In genomic region chr3:70747847-70748246, GRCh38 we compare ENCODE assay signal across 1 cellular context.
TF ChIP-seq lines count a peak whose summit lies in the region.

No MANE protein-coding gene starts in this region.

TF ChIP-seq in IMR-90, 13 proteins besides CTCF, POLR2A, EP300 and RAD21 (continued from another document):
- no peak for TF ChIP-seq BHLHE40 (IDR thresholded peaks at IDR 0.05; ENCODE audit: low read depth, low read length)
- no peak for TF ChIP-seq NFE2L2 (IDR thresholded peaks at IDR 0.05; ENCODE audit: low read depth, low read length)
- peak; percentile 77 for TF ChIP-seq CEBPB (IDR thresholded peaks at IDR 0.05; ENCODE audit: low read depth, low read length)
- TF ChIP-seq SMC3 (IDR thresholded peaks at IDR 0.05; ENCODE audit: low read depth, low read length) = no peak
- TF ChIP-seq MAZ (IDR thresholded peaks at IDR 0.05; ENCODE audit: borderline replicate concordance, low read depth, low read length) = no peak
- no peak for TF ChIP-seq CHD1 (IDR thresholded peaks at IDR 0.05; ENCODE audit: low read depth, low read length)
